ENCODE assay signal across 15 cellular contexts in the genomic region with DNA sequence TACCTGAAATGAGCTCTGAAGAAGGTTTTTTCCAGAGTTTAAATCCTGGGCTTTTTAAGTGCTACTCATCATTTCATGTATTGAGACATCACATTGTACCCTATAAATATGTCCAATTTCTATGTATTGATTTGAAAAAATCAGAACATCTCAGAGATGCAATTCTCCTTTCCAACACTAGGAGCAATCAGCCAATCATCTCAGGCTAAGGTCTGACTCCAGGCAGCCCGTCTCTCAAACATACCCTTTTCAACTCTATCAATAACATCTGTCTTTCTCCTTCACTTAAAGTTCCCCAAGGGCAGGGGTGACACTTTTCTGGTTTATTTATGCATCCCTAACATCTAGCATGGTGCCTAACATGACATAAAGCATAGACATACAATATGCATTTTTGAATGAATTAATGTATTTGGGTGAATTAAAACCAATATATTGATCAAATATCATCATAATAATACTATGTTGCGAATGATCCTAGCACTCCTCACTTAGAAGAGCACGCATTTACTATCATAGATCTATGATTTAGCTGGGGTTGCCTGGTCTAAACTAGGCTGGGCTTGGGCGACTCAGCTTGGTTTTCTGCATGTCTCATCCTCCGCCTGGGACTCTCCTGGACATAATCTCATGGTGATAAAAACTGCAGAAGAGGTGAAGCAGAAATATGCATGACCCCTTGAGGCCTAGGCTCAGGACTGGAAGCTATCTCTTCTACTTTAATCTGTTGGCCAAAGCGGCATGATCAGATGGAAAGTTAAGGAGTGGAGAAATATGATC. TPM values are rescaled to one million over a fixed set of nuclear protein-coding genes. Genes with fewer than 3 reads are reported as not detected.
DNase-seq lines count a peak whose midpoint lies in the region; ATAC-seq, FAIRE-seq and TF ChIP-seq lines count a peak whose summit lies in the region.
"Had no signal": no experiment of that assay in that cellular context is flagged by ENCODE, and none has a peak within 500 bp of the region (broad histone marks: within the 10 kb centered on the region; RNA-seq: fewer than 3 reads in every experiment).

No MANE protein-coding gene starts in this region.

- H4K91ac ChIP-seq in H1 (replicated peaks; ENCODE audit: insufficient read length, low read length): no peak overlapping the region

- DNase-seq in SK-N-SH (no peak), MM.1S (no peak), H1 (ENCODE audit: low read depth in 1 of 2, low spot score in 2 of 2) (no peak), progenitor cell of endocrine pancreas (ENCODE audit: low spot score, unreplicated experiment) (no peak), ecto neural progenitor cell (ENCODE audit: low spot score) (no peak), epidermal melanocyte (ENCODE audit: insufficient read length, low spot score) (no peak)
- no peak for DNase-seq in activated CD8-positive, alpha-beta memory T cell treated with anti-CD3 and anti-CD28 coated beads for 24 hours
- DNase-seq: activated CD4-positive, alpha-beta T cell treated with anti-CD3 and anti-CD28 coated beads, Interleukin-2, amount 50 U/mL, for 1 hour; adrenal gland; NCI-H2081; retina had no signal

- no peak overlapping the region for H2BK15ac ChIP-seq in H1 (ENCODE audit: low read length)

- H4K20me1 ChIP-seq in SK-N-SH (ENCODE audit: insufficient read depth) (no peaks in the 10 kb centered on the region), MM.1S (ENCODE audit: insufficient read depth, low read length) (no peaks in the 10 kb centered on the region), H1 (replicated peaks in 1 of 2; ENCODE audit: control insufficient read depth in 1 of 2, insufficient read depth in 2 of 2, low read length in 2 of 2) (peaks cover 0 to 2% of the 10 kb centered on the region in 2 experiments)

- H3K9me2 ChIP-seq in SK-N-SH: no peaks in the 10 kb centered on the region
- no peaks in the 10 kb centered on the region for H3K9me2 ChIP-seq in MM.1S (replicated peaks; ENCODE audit: insufficient read depth, low read length)

- no peaks in the 10 kb centered on the region for H3K36me3 Mint-ChIP-seq in progenitor cell of endocrine pancreas (ENCODE audit: insufficient read depth)

- no peaks in the 10 kb centered on the region for H3K9me3 ChIP-seq in SK-N-SH
- no peaks in the 10 kb centered on the region for H3K9me3 ChIP-seq in MM.1S (replicated peaks; ENCODE audit: insufficient read depth, low read length)
- no peaks in the 10 kb centered on the region for H3K9me3 ChIP-seq in H1 (ENCODE audit: insufficient read depth in 2 of 2, low read depth in 1 of 2, low read length in 1 of 2)
- H3K9me3 ChIP-seq: adrenal gland, SJSA1 had no signal

- H3K27ac Mint-ChIP-seq in progenitor cell of endocrine pancreas: no peak overlapping the region

- CTCF ChIA-PET in SK-N-SH (lab: Yijun Ruan, JAX) (interaction anchor here (0.7 to 1.5 kb wide), 6 partner anchors 9 to 1141 kb away, joined by 3 to 4 read pairs (median 3); no protein-coding TSS in a partner anchor), H1 (lab: Charles Lee; ENCODE audit: partially characterized antibody) (interaction anchor here (0.6 to 2.1 kb wide), 4 partner anchors 12 to 1056 kb away, joined by 3 to 11 read pairs (median 3); no protein-coding TSS in a partner anchor)

- H3K36me3 ChIP-seq in SK-N-SH (replicated peaks in 1 of 2; ENCODE audit: control insufficient read depth in 1 of 2, insufficient read depth in 2 of 2, low read length in 1 of 2) (no peaks in the 10 kb centered on the region), MM.1S (replicated peaks; ENCODE audit: insufficient read depth, low read length) (no peaks in the 10 kb centered on the region), H1 (ENCODE audit: control insufficient read depth in 2 of 4, insufficient read depth in 4 of 4, low read length in 3 of 4) (no peaks in the 10 kb centered on the region)
- H3K36me3 ChIP-seq: adrenal gland, SJSA1 had no signal

- H3K9me3 Mint-ChIP-seq in progenitor cell of endocrine pancreas (ENCODE audit: low read depth): no peaks in the 10 kb centered on the region

- no peak overlapping the region for H3K4me2 ChIP-seq in SK-N-SH
- H3K4me2 ChIP-seq in MM.1S (ENCODE audit: low read depth, low read length): no peak overlapping the region
- no peak overlapping the region for H3K4me2 ChIP-seq in H1 (ENCODE audit: insufficient read depth in 1 of 2, low read depth in 2 of 2, low read length in 2 of 2)

- no peak overlapping the region for H2BK120ac ChIP-seq in H1 (replicated peaks; ENCODE audit: low read depth, low read length)

- H3K79me2 ChIP-seq in SK-N-SH (ENCODE audit: insufficient read depth) (peaks cover 19% of the 10 kb centered on the region), MM.1S (ENCODE audit: low read length) (no peaks in the 10 kb centered on the region), H1 (ENCODE audit: control insufficient read depth in 1 of 2, insufficient read depth in 2 of 2, low read length in 2 of 2) (no peaks in the 10 kb centered on the region)

- no peak overlapping the region for H3K18ac ChIP-seq in H1 (ENCODE audit: extremely low read depth, low read length)

- H3K9ac ChIP-seq in SK-N-SH (no peak overlapping the region), MM.1S (ENCODE audit: low read length) (no peak overlapping the region), H1 (replicated peaks in 1 of 4; ENCODE audit: extremely low read depth in 1 of 4, low read depth in 3 of 4, low read length in 3 of 4) (no peak overlapping the region)

- 92% methylated on average over 6 of the region's 6 CpGs for WGBS in SK-N-SH (ENCODE audit: low lambda C conversion rate)
- 90% methylated on average over 6 of the region's 6 CpGs; no CpG with 5 or more reads in 1 of the 2 experiments for WGBS in H1 (ENCODE audit: extremely low coverage in 1 of 2, insufficient coverage in 1 of 2, insufficient read length in 1 of 2, insufficient replicate concordance in 2 of 2, low coverage in 1 of 2, low lambda C conversion rate in 2 of 2, missing lambda C conversion rate in 1 of 2), 2 experiments

- no peak overlapping the region for H2BK20ac ChIP-seq in H1 (ENCODE audit: low read length)

- H3K4me1 ChIP-seq in SK-N-SH (ENCODE audit: control insufficient read depth in 1 of 2, insufficient read depth in 2 of 2, low read depth in 1 of 2, low read length in 1 of 2): peaks cover 10 to 15% of the 10 kb centered on the region in 2 experiments; a peak in 3 of 4 replicates
- no peaks in the 10 kb centered on the region for H3K4me1 ChIP-seq in MM.1S (ENCODE audit: low read length)
- H3K4me1 ChIP-seq in H1 (replicated peaks in 1 of 4; ENCODE audit: control insufficient read depth in 3 of 4, insufficient read depth in 4 of 4, low read length in 3 of 4): peaks cover 3 to 5% (median 4%) of the 10 kb centered on the region in 4 experiments; a peak in 5 of 7 replicates

- H3K56ac ChIP-seq in H1 (replicated peaks; ENCODE audit: insufficient read length, low read depth, low read length): no peak overlapping the region

- H3K23ac ChIP-seq in H1 (ENCODE audit: insufficient read length): no peak overlapping the region

- H2AFZ ChIP-seq in SK-N-SH (ENCODE audit: low read depth) (no peak overlapping the region), MM.1S (ENCODE audit: low read length) (no peak overlapping the region), H1 (ENCODE audit: low read length) (no peak overlapping the region)

- no peak overlapping the region for H3K27ac ChIP-seq in SK-N-SH (ENCODE audit: low read depth in 2 of 2, low read length in 1 of 2)
- no peak overlapping the region for H3K27ac ChIP-seq in MM.1S (ENCODE audit: low read length)
- H3K27ac ChIP-seq in H1 (ENCODE audit: low read depth, low read length): no peak overlapping the region
- H3K27ac ChIP-seq: adrenal gland, SJSA1 had no signal

- POLR2A ChIA-PET in SK-N-SH (lab: Yijun Ruan, JAX): no interaction called here
- POLR2A ChIA-PET in H1 (lab: Charles Lee; ENCODE audit: partially characterized antibody): no interaction called here

- peaks cover 47% of the 10 kb centered on the region for H3K27me3 Mint-ChIP-seq in progenitor cell of endocrine pancreas

- H3K4me3 ChIP-seq in SK-N-SH (ENCODE audit: low read depth in 2 of 2, low read length in 1 of 2) (no peak overlapping the region; a peak in 1 of 4 replicates), MM.1S (ENCODE audit: low read length) (no peak overlapping the region), H1 (ENCODE audit: extremely low read depth in 1 of 4, insufficient read depth in 2 of 4, low read depth in 3 of 4, low read length in 4 of 4) (no peak overlapping the region)
- H3K4me3 ChIP-seq: adrenal gland, lung, SJSA1 had no signal

- H3K4ac ChIP-seq in H1 (replicated peaks; ENCODE audit: insufficient read length, low read depth, low read length): no peak overlapping the region

- H3K27me3 ChIP-seq in SK-N-SH (ENCODE audit: insufficient read depth) (no peaks in the 10 kb centered on the region), MM.1S (replicated peaks; ENCODE audit: insufficient read depth, low read length) (no peaks in the 10 kb centered on the region), H1 (replicated peaks in 1 of 4; ENCODE audit: control insufficient read depth in 3 of 4, extremely low read depth in 1 of 4, insufficient read depth in 3 of 4, low read length in 3 of 4) (peaks cover 18 to 42% (median 34%) of the 10 kb centered on the region in 4 experiments)
- H3K27me3 ChIP-seq: SJSA1 had no signal

- H3K23me2 ChIP-seq in H1 (ENCODE audit: low read depth, low read length): peaks cover 16% of the 10 kb centered on the region

- H3K79me1 ChIP-seq in H1 (ENCODE audit: low read depth, low read length): no peaks in the 10 kb centered on the region

- no peak overlapping the region for H2BK12ac ChIP-seq in H1 (ENCODE audit: low read depth, low read length)

- TF ChIP-seq CTCF in SK-N-SH (IDR thresholded peaks at IDR 0.05) (peak; percentile 50), MM.1S (IDR thresholded peaks at IDR 0.05; ENCODE audit: low read length) (peak; percentile 35), H1 (IDR thresholded peaks at IDR 0.05; ENCODE audit: control extremely low read depth in 1 of 3, insufficient read depth in 1 of 3, low read depth in 1 of 3, low read length in 3 of 3) (peak in 2 of 3 experiments; percentile 18 to 51; a peak in 2 of 4 replicates), progenitor cell of endocrine pancreas (IDR thresholded peaks at IDR 0.05; ENCODE audit: unreplicated experiment) (peak; percentile 47)

- ATAC-seq in SK-N-SH treated with all-trans-retinoic acid at 6 μM for 48 hours: no peak
- ATAC-seq: esophagus mucosa had no signal

- H3F3A ChIP-seq in SK-N-SH (replicated peaks; ENCODE audit: insufficient read depth) (peaks cover 12% of the 10 kb centered on the region), MM.1S (ENCODE audit: insufficient read depth, low read length) (no peaks in the 10 kb centered on the region)

- H3K4me3 Mint-ChIP-seq in progenitor cell of endocrine pancreas (ENCODE audit: low read depth): no peak overlapping the region

- H4K8ac ChIP-seq in H1 (ENCODE audit: extremely low read depth, insufficient read depth, low read length): no peak overlapping the region

- H3K4me1 Mint-ChIP-seq in progenitor cell of endocrine pancreas (ENCODE audit: low read depth): peaks cover 7% of the 10 kb centered on the region

- TF ChIP-seq EP300 in SK-N-SH (IDR thresholded peaks at IDR 0.05; ENCODE audit: borderline replicate concordance in 1 of 2, low read depth in 1 of 2, low read length in 1 of 2): no peak
- no peak for TF ChIP-seq EP300 in H1 (IDR thresholded peaks at IDR 0.05; ENCODE audit: borderline replicate concordance in 1 of 2, low read depth in 2 of 2, low read length in 2 of 2)

- H4K5ac ChIP-seq in H1 (ENCODE audit: insufficient read length, low read depth, low read length): no peak overlapping the region

- H2AK5ac ChIP-seq in H1 (ENCODE audit: low read depth, low read length): no peak overlapping the region

- peak; percentile 24 for FAIRE-seq in H1 (lab: Jason Lieb, UNC)

- TF ChIP-seq POLR2A in H1 (IDR thresholded peaks at IDR 0.05; ENCODE audit: control extremely low read depth in 1 of 2, low read depth in 2 of 2, low read length in 2 of 2): no peak

- H3K14ac ChIP-seq in H1 (ENCODE audit: insufficient read length): no peak overlapping the region

- H2BK5ac ChIP-seq in H1 (ENCODE audit: low read depth, low read length): no peak overlapping the region

- TF ChIP-seq RAD21 in SK-N-SH (IDR thresholded peaks at IDR 0.05; ENCODE audit: low read length) (no peak), H1 (IDR thresholded peaks at IDR 0.05 in 1 of 2, conservative IDR thresholded peaks at IDR 0.05 in 1 of 2; ENCODE audit: low read depth in 2 of 2, low read length in 2 of 2) (peak; percentile 22 to 32; a peak in 3 of 4 replicates)

RNA-seq across cellular contexts. Expression of a gene that starts 5.2 kb away (rescaled TPM):
- polyA plus RNA-seq in SK-N-SH (2012; rRNA removed): 269 and 278 TPM in 2 replicates
- polyA plus RNA-seq in SK-N-SH (2012; cell fraction: cytosol; rRNA removed): 135 and 215 TPM in 2 replicates
- polyA plus RNA-seq in SK-N-SH (2012; cell fraction: nucleus; rRNA removed): 219 and 308 TPM in 2 replicates
- 8.4 and 8.7 TPM in 2 replicates for total RNA-seq in H1 (2021; fragmentation: NEBNext Ultra II Directional; extraction: Animal tissue kit (Norgen Biotek cat#: 25700))
- 3.3 and 6.7 TPM in 2 replicates for polyA plus RNA-seq in H1 (2011; rRNA removed)
- 5.5 TPM for polyA plus RNA-seq in H1 (2011; cell fraction: cytosol; rRNA removed)
- polyA plus RNA-seq in H1 (2011; cell fraction: nucleus; rRNA removed): 8.1 TPM
- 4.9 to 7.7 TPM (median 6.0 TPM) in 4 replicates for polyA plus RNA-seq in H1 (2012, experiment 1 of 2)
- 0.62 TPM for polyA plus RNA-seq in H1 (2012, experiment 2 of 2)
- 2.3 TPM for polyA plus RNA-seq in H1 (2013, experiment 1 of 2)
- polyA plus RNA-seq in H1 (2013, experiment 2 of 2): 2.3 TPM
- 12.9 and 16.7 TPM in 2 replicates for polyA minus RNA-seq in H1 (2011; rRNA and poly(A)+ RNA removed)
- 15.4 TPM for polyA minus RNA-seq in H1 (2011; cell fraction: cytosol; rRNA and poly(A)+ RNA removed)
- polyA minus RNA-seq in H1 (2011; cell fraction: nucleus; rRNA and poly(A)+ RNA removed): 16.4 TPM
- total RNA-seq in progenitor cell of endocrine pancreas: 5.5 and 6.0 TPM in 2 replicates
